8 cellular contexts compared by ENCODE assay signal in genomic region chr22:20524004-20524481, GRCh38. TPM values are rescaled to one million over a fixed set of nuclear protein-coding genes. Genes with fewer than 3 reads are reported as not detected.
DNase-seq lines count a peak whose midpoint lies in the region; ATAC-seq and TF ChIP-seq lines count a peak whose summit lies in the region.

No MANE protein-coding gene starts in this region.

- intact Hi-C loops in left ventricle myocardium inferior (cut with micrococcal nuclease) (no loop called here), head of caudate nucleus (cut with DNase I) (no loop called here)

- POLR2A ChIA-PET in T-cell (lab: Charles Lee), result no interaction called here

- peak overlapping the region; percentile 43 for H3K27ac ChIP-seq in left ventricle myocardium inferior (replicated peaks)

- DNase-seq in activated naive CD4-positive, alpha-beta T cell (lab: John Stamatoyannopoulos, UW), result no peak
- DNase-seq in T-cell, result peak in 6 of 34 experiments; percentile 4 to 42 (median 30)
- no peak for DNase-seq in left ventricle myocardium inferior
- no peak for DNase-seq in type B pancreatic cell (ENCODE audit: extremely low spot score, unreplicated experiment)
- DNase-seq in head of caudate nucleus, result no peak
- no peak for DNase-seq in NCI-H524 (lab: John Stamatoyannopoulos, UW)

- no peaks in the 10 kb centered on the region for H3K9me3 ChIP-seq in left ventricle myocardium inferior (replicated peaks)

- H3K4me1 Mint-ChIP-seq in activated naive CD4-positive, alpha-beta T cell treated with anti-CD3 and anti-CD28 coated beads, Interleukin-2, amount 50 U/mL, for 24 hours, result peaks cover 71% of the 10 kb centered on the region
- H3K4me1 Mint-ChIP-seq in T-cell (peaks cover 60 to 74% (median 74%) of the 10 kb centered on the region in 3 donors), type B pancreatic cell (ENCODE audit: unreplicated experiment) (peaks cover 34% of the 10 kb centered on the region)

- H3K36me3 Mint-ChIP-seq in activated naive CD4-positive, alpha-beta T cell treated with anti-CD3 and anti-CD28 coated beads, Interleukin-2, amount 50 U/mL, for 24 hours, result peaks cover 15% of the 10 kb centered on the region
- H3K36me3 Mint-ChIP-seq in T-cell (peaks cover 31% of the 10 kb centered on the region), type B pancreatic cell (peaks cover 27% of the 10 kb centered on the region)

- no peak overlapping the region for H3K4me3 ChIP-seq in left ventricle myocardium inferior

- H3K4me3 Mint-ChIP-seq in activated naive CD4-positive, alpha-beta T cell treated with anti-CD3 and anti-CD28 coated beads, Interleukin-2, amount 50 U/mL, for 24 hours, result peak overlapping the region; percentile 67
- H3K4me3 Mint-ChIP-seq in T-cell (peak overlapping the region; percentile 40 to 51 (median 42)), type B pancreatic cell (peak overlapping the region; percentile 18)

- H3K27ac Mint-ChIP-seq in activated naive CD4-positive, alpha-beta T cell treated with anti-CD3 and anti-CD28 coated beads, Interleukin-2, amount 50 U/mL, for 24 hours, result peak overlapping the region; percentile 77
- H3K27ac Mint-ChIP-seq in T-cell (peak overlapping the region; percentile 84 to 89), type B pancreatic cell (peak overlapping the region; percentile 19)

- peak; percentile 55 to 76 (median 63) for ATAC-seq in T-cell (replicated peaks in 1 of 4)
- no peak for ATAC-seq in HG03520 (IDR thresholded peaks at IDR 0.05; ENCODE audit: unreplicated experiment)

- no peak for TF ChIP-seq CTCF in left ventricle myocardium inferior (IDR thresholded peaks at IDR 0.05; ENCODE audit: borderline replicate concordance)
- TF ChIP-seq CTCF in type B pancreatic cell (conservative IDR thresholded peaks at IDR 0.05), result no peak

- peaks cover 28% of the 10 kb centered on the region for H3K36me3 ChIP-seq in left ventricle myocardium inferior

- H3K27me3 Mint-ChIP-seq in activated naive CD4-positive, alpha-beta T cell treated with anti-CD3 and anti-CD28 coated beads, Interleukin-2, amount 50 U/mL, for 24 hours, result no peaks in the 10 kb centered on the region
- H3K27me3 Mint-ChIP-seq in T-cell, result no peaks in the 10 kb centered on the region
- H3K27me3 Mint-ChIP-seq in type B pancreatic cell, result no peaks in the 10 kb centered on the region

- no peaks in the 10 kb centered on the region for H3K9me3 Mint-ChIP-seq in activated naive CD4-positive, alpha-beta T cell treated with anti-CD3 and anti-CD28 coated beads, Interleukin-2, amount 50 U/mL, for 24 hours
- no peaks in the 10 kb centered on the region for H3K9me3 Mint-ChIP-seq in T-cell
- H3K9me3 Mint-ChIP-seq in type B pancreatic cell, result no peaks in the 10 kb centered on the region

- CTCF ChIA-PET in T-cell (lab: Charles Lee), result interaction anchor here in 1 of 2 donors (0.8 kb wide), 2 partner anchors 10 to 25 kb away, joined by 4 read pairs; no protein-coding TSS in a partner anchor

- H3K4me1 ChIP-seq in left ventricle myocardium inferior, result peaks cover 73% of the 10 kb centered on the region

- no peaks in the 10 kb centered on the region for H3K27me3 ChIP-seq in left ventricle myocardium inferior (ENCODE audit: low read depth)

RNA-seq across cellular contexts. Expression of gene MED15, which starts 16.6 kb away (rescaled TPM):
- total RNA-seq in T-cell (100 to 1,000 TPM; 214 to 317 (median 262) TPM), left ventricle myocardium inferior (40.3 TPM), type B pancreatic cell (ENCODE audit: low replicate concordance) (90.8 and 121 TPM in 2 replicates)

RNA-seq across cellular contexts. Expression of gene KLHL22, which starts 28.4 kb away (rescaled TPM):
- total RNA-seq in T-cell (10 to 100 TPM; 42.0 to 57.8 (median 47.1) TPM), left ventricle myocardium inferior (16.1 TPM), type B pancreatic cell (ENCODE audit: low replicate concordance) (34.3 and 38.8 TPM in 2 replicates)

Comparison
In these comparisons a context has a peak if more than half of its experiments do, and no peak if none do; other contexts are left out.
1. H3K27ac Mint-ChIP-seq: peak in every context shown above with its lines; median percentile 86 in T-cell; 77 in activated naive CD4-positive, alpha-beta T cell treated with anti-CD3 and anti-CD28 coated beads, Interleukin-2, amount 50 U/mL, for 24 hours; 19 in type B pancreatic cell.